26 cellular contexts compared by ENCODE assay signal in the genomic region with DNA sequence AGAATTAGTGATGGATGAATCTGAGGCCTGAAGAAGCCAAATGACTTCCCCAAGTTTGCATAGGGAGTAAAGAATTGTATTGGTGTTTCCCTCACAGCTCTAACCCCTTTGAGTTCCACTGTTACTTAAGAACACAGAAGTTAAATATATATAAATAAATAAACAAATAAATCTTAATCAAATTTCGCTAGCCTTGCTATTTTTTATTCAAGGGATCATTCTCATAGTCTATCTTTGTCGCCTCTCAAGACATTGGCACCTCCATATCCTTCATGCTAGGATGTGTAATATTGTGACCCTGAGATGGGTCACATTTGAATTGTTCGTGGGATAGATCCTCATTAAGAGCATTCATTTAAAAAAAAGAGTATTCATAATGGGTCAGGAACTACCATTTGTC.
"Had no signal": no experiment of that assay in that cellular context is flagged by ENCODE, and none has a peak within 500 bp of the region (broad histone marks: within the 10 kb centered on the region; RNA-seq: fewer than 3 reads in every experiment).

No MANE protein-coding gene starts in this region.

- H3K27ac ChIP-seq: colonic mucosa, coronary artery, dorsolateral prefrontal cortex, epithelial cell of prostate, esophagus muscularis mucosa, esophagus squamous epithelium, foreskin keratinocyte, gastrocnemius medialis, gastroesophageal sphincter, heart left ventricle, heart right ventricle had no signal

- H3K4me3 ChIP-seq: colonic mucosa, coronary artery, dorsolateral prefrontal cortex, esophagus muscularis mucosa, esophagus squamous epithelium, gastrocnemius medialis, gastroesophageal sphincter, heart left ventricle, heart right ventricle had no signal

- H3K36me3 ChIP-seq: colonic mucosa, esophagus muscularis mucosa, esophagus squamous epithelium, gastrocnemius medialis, gastroesophageal sphincter, heart left ventricle, heart right ventricle had no signal

- H3K4me1 ChIP-seq: colonic mucosa, esophagus muscularis mucosa, gastrocnemius medialis, gastroesophageal sphincter, heart left ventricle, heart right ventricle had no signal

- FAIRE-seq: colon, endometrium, endothelial cell of umbilical vein, frontal cortex had no signal

- H3K9me3 ChIP-seq: colonic mucosa, gastrocnemius medialis had no signal

- H3K27me3 ChIP-seq: colonic mucosa, esophagus muscularis mucosa, esophagus squamous epithelium, foreskin keratinocyte, gastrocnemius medialis, gastroesophageal sphincter had no signal

- DNase-seq: colonic mucosa; cortex of kidney; dermis blood vessel endothelial cell; dorsolateral prefrontal cortex; effector CD4-positive, alpha-beta T cell; effector CD8-positive, alpha-beta T cell; effector memory CD4-positive, alpha-beta T cell; effector memory CD8-positive, alpha-beta T cell; endodermal cell; erythroblast; esophagus squamous epithelium; foreskin fibroblast; foreskin keratinocyte; gastrocnemius medialis; glutamatergic neuron; head of caudate nucleus; heart left ventricle; heart right ventricle had no signal

- ATAC-seq: effector memory CD8-positive, alpha-beta T cell; foreskin keratinocyte; gastrocnemius medialis; gastroesophageal sphincter; heart left ventricle; heart right ventricle had no signal
